15 cellular contexts compared by ENCODE assay signal in genomic region chrX:103783971-103784370, GRCh38. TPM values are rescaled to one million over a fixed set of nuclear protein-coding genes. Genes with fewer than 3 reads are reported as not detected.
DNase-seq lines count a peak whose midpoint lies in the region; ATAC-seq and TF ChIP-seq lines count a peak whose summit lies in the region.
"Had no signal": no experiment of that assay in that cellular context is flagged by ENCODE, and none has a peak within 500 bp of the region (broad histone marks: within the 10 kb centered on the region; RNA-seq: fewer than 3 reads in every experiment).

No MANE protein-coding gene starts in this region.

- peak; percentile 29 to 31 for ATAC-seq in right cardiac atrium
- no peak for ATAC-seq in left cardiac atrium
- ATAC-seq in psoas muscle, result peak in 3 of 4 donors; percentile 49 to 83 (median 67)
- no peak for ATAC-seq in GM19035 (IDR thresholded peaks at IDR 0.05; ENCODE audit: unreplicated experiment)
- no peak for ATAC-seq in GM19397 (IDR thresholded peaks at IDR 0.05; ENCODE audit: unreplicated experiment)
- ATAC-seq: A549, GM12878 had no signal

- no peak overlapping the region for H2AK5ac ChIP-seq in trophoblast cell (ENCODE audit: low read length)

- no peak overlapping the region for H3K9ac ChIP-seq in trophoblast cell (ENCODE audit: low read length)

- H3K4me3 ChIP-seq in right cardiac atrium (ENCODE audit: low read length) (no peak overlapping the region), fibroblast of mammary gland (ENCODE audit: control insufficient read depth, low read depth, low read length) (no peak overlapping the region), psoas muscle (no peak overlapping the region), trophoblast cell (ENCODE audit: low read depth, low read length) (no peak overlapping the region)
- H3K4me3 ChIP-seq: A549, GM12878 had no signal

- H3K27me3 ChIP-seq in right cardiac atrium (ENCODE audit: control insufficient read depth, insufficient read depth) (no peaks in the 10 kb centered on the region), psoas muscle (ENCODE audit: insufficient read depth in 3 of 3, low read length in 2 of 3) (peaks cover 0 to 9% (median 0%) of the 10 kb centered on the region in 3 donors), trophoblast cell (ENCODE audit: insufficient read depth, low read length) (no peaks in the 10 kb centered on the region)

- intact Hi-C loops in right cardiac atrium (cut with DNase I), result no loop called here
- intact Hi-C loops in left cardiac atrium (cut with DNase I), result no loop called here
- intact Hi-C loops in psoas muscle (cut with DNase I), result no loop called here

- no peak overlapping the region for H3K27ac ChIP-seq in right cardiac atrium (ENCODE audit: low read length)
- H3K27ac ChIP-seq in psoas muscle, result no peak overlapping the region
- H3K27ac ChIP-seq in trophoblast cell (ENCODE audit: low read depth, low read length), result no peak overlapping the region
- H3K27ac ChIP-seq: A549 had no signal

- H3K14ac ChIP-seq in trophoblast cell (ENCODE audit: low read length), result no peak overlapping the region

- H3K79me1 ChIP-seq in trophoblast cell (ENCODE audit: low read length), result no peaks in the 10 kb centered on the region

- H3K23ac ChIP-seq in trophoblast cell (ENCODE audit: low read length), result no peak overlapping the region

- H4K91ac ChIP-seq in trophoblast cell (ENCODE audit: low read depth, low read length), result no peak overlapping the region

- DNase-seq in right cardiac atrium (no peak), left cardiac atrium (no peak), fibroblast of mammary gland (ENCODE audit: low read depth) (peak; percentile 11), psoas muscle (no peak), trophoblast cell (no peak), SKM-1 (lab: John Stamatoyannopoulos, UW; ENCODE audit: unreplicated experiment) (no peak)
- DNase-seq: Caco-2, HFFc6, NCI-H1092, NCI-H2107 had no signal

- no peak for TF ChIP-seq CTCF in fibroblast of mammary gland (conservative IDR thresholded peaks at IDR 0.05; ENCODE audit: control insufficient read depth, insufficient read depth, low read depth, low read length)
- TF ChIP-seq CTCF in psoas muscle (IDR thresholded peaks at IDR 0.05), result no peak

- H2AFZ ChIP-seq in trophoblast cell (ENCODE audit: insufficient read depth, low read length, poor library complexity), result no peak overlapping the region

- H4K8ac ChIP-seq in trophoblast cell (ENCODE audit: low read depth, low read length), result no peak overlapping the region

- no peak overlapping the region for H2BK5ac ChIP-seq in trophoblast cell (ENCODE audit: low read depth, low read length, poor library complexity)

- 67% methylated on average over 2 of the region's 2 CpGs for WGBS in right cardiac atrium
- WGBS in psoas muscle, 3 donors, result 32 to 57% (median 52%) methylated on average over 2 of the region's 2 CpGs
- no CpG with 5 or more reads among the region's 2 CpGs for WGBS in trophoblast cell (ENCODE audit: extremely low coverage, insufficient coverage, insufficient read length)

- no peak overlapping the region for H2BK120ac ChIP-seq in trophoblast cell (ENCODE audit: insufficient read depth, low read length, poor library complexity)

- H3K18ac ChIP-seq in trophoblast cell (ENCODE audit: low read length), result no peak overlapping the region

- H3K4me1 ChIP-seq in right cardiac atrium (ENCODE audit: control insufficient read depth, insufficient read depth, low read length) (no peaks in the 10 kb centered on the region), psoas muscle (no peaks in the 10 kb centered on the region), trophoblast cell (ENCODE audit: control insufficient read depth in 1 of 2, insufficient read depth in 2 of 2, low read length in 2 of 2) (peaks cover 0 to 2% of the 10 kb centered on the region in 2 experiments)
- H3K4me1 ChIP-seq: A549, Caco-2 had no signal

- H3K79me2 ChIP-seq in trophoblast cell (ENCODE audit: control insufficient read depth, insufficient read depth, low read length, poor library complexity), result no peaks in the 10 kb centered on the region

- no peak overlapping the region for H2BK12ac ChIP-seq in trophoblast cell (ENCODE audit: low read length)

- H3K9me3 ChIP-seq in right cardiac atrium (ENCODE audit: control insufficient read depth, low read length), result no peaks in the 10 kb centered on the region
- H3K9me3 ChIP-seq in psoas muscle, result no peaks in the 10 kb centered on the region
- no peaks in the 10 kb centered on the region for H3K9me3 ChIP-seq in trophoblast cell (ENCODE audit: insufficient read depth, low read depth, low read length)
- H3K9me3 ChIP-seq: A549, Caco-2 had no signal

- H3K36me3 ChIP-seq in psoas muscle (ENCODE audit: insufficient read depth in 1 of 2, low read depth in 1 of 2), result no peaks in the 10 kb centered on the region
- H3K36me3 ChIP-seq in trophoblast cell (ENCODE audit: control insufficient read depth in 1 of 2, insufficient read depth in 2 of 2, low read length in 2 of 2), result no peaks in the 10 kb centered on the region

- no peak overlapping the region for H4K12ac ChIP-seq in trophoblast cell (ENCODE audit: low read depth, low read length)

- H3K4me2 ChIP-seq in trophoblast cell (ENCODE audit: low read length), result no peak overlapping the region
- H3K4me2 ChIP-seq: A549 had no signal

- no peak overlapping the region for H3K4ac ChIP-seq in trophoblast cell (ENCODE audit: low read depth, low read length)

RNA-seq across cellular contexts. Expression of gene PLP1, which starts 7.3 kb away (rescaled TPM):
- total RNA-seq in right cardiac atrium, result 10 to 100 TPM; 14.0 to 33.0 (median 27.4) TPM
- 25.9 TPM for polyA plus RNA-seq in right cardiac atrium
- total RNA-seq in left cardiac atrium, result 10 to 100 TPM in 1 of 2 donors, 1 to 10 TPM in 1; 7.6 to 16.0 TPM
- 1 to 10 TPM in 1 of 4 donors, under 1 TPM in 2, not detected in 1; 0.39 to 1.7 (median 0.95) TPM for total RNA-seq in psoas muscle
- 1 to 10 TPM in 1 of 3 donors, under 1 TPM in 2; 0.69 to 1.2 (median 0.70) TPM for polyA plus RNA-seq in psoas muscle
- polyA plus RNA-seq in trophoblast cell (2013), result 1.00 and 1.1 TPM in 2 replicates
- total RNA-seq: G401, GM12878 had no signal
- polyA plus RNA-seq: A549, GM12878 had no signal

RNA-seq across cellular contexts. Expression of gene RAB9B, which starts 48.1 kb away (rescaled TPM):
- total RNA-seq in right cardiac atrium (10 to 100 TPM; 18.2 to 28.3 (median 22.4) TPM), left cardiac atrium (10 to 100 TPM; 14.6 to 21.4 TPM), psoas muscle (10 to 100 TPM in 1 of 4 donors, 1 to 10 TPM in 3; 1.9 to 15.2 (median 5.3) TPM)
- polyA plus RNA-seq in right cardiac atrium (11.5 TPM), psoas muscle (1 to 10 TPM in 2 of 3 donors, under 1 TPM in 1; 0.47 to 4.2 (median 1.7) TPM)
- polyA plus RNA-seq in trophoblast cell (2013), result 0.38 and 0.42 TPM in 2 replicates
- total RNA-seq: G401 had no signal

Comparison
In these comparisons a context has a peak if more than half of its experiments do, and no peak if none do; other contexts are left out.
1. ATAC-seq: peak in right cardiac atrium (2 of 2) and psoas muscle (3 of 4); none in left cardiac atrium (0 of 2), GM19035 (single experiment) and GM19397 (single experiment).